In genomic region chr2:227228061-227228667, GRCh38 we compare ENCODE assay signal across 11 cellular contexts.
A peak's percentile ranks its signal among the peaks of the same experiment; 100 is the strongest.
DNase-seq lines count a peak whose midpoint lies in the region; ATAC-seq and TF ChIP-seq lines count a peak whose summit lies in the region.
"Had no signal": no experiment of that assay in that cellular context is flagged by ENCODE, and none has a peak within 500 bp of the region (broad histone marks: within the 10 kb centered on the region; RNA-seq: fewer than 3 reads in every experiment).

No MANE protein-coding gene starts in this region.

- TF ChIP-seq EP300 in tibial nerve (IDR thresholded peaks at IDR 0.05) = no peak

- H3K27me3 ChIP-seq in tibial nerve = peaks cover 0 to 5% of the 10 kb centered on the region in 2 donors
- H3K27me3 ChIP-seq: cardiac muscle cell had no signal

- no peaks in the 10 kb centered on the region for H3K4me1 ChIP-seq in tibial nerve

- H3K36me3 ChIP-seq in tibial nerve = no peaks in the 10 kb centered on the region
- H3K36me3 ChIP-seq: cardiac muscle cell had no signal

- no peak for TF ChIP-seq CTCF in tibial nerve (IDR thresholded peaks at IDR 0.05)

- ATAC-seq in HG02840 (IDR thresholded peaks at IDR 0.05; ENCODE audit: low FRiP score, unreplicated experiment) = no peak

- no peak overlapping the region for H3K27ac ChIP-seq in tibial nerve
- H3K27ac ChIP-seq: cardiac muscle cell had no signal

- peak; percentile 39 for DNase-seq in AG20443 (ENCODE audit: low spot score)
- peak; percentile 38 for DNase-seq in NCI-H1694 treated with DMSO at 0.1 percent for 48 hours (lab: John Stamatoyannopoulos, UW)
- DNase-seq in epidermal melanocyte (ENCODE audit: insufficient read length, low spot score) = peak; percentile 22
- peak; percentile 22 for DNase-seq in mucosa of gallbladder (ENCODE audit: low spot score)
- DNase-seq in effector CD8-positive, alpha-beta T cell (lab: John Stamatoyannopoulos, UW) = no peak
- DNase-seq in activated CD8-positive, alpha-beta memory T cell treated with anti-CD3 and anti-CD28 coated beads, Interleukin-2, amount 50 U/mL, for 4 hours = no peak
- no peak for DNase-seq in tibial nerve (ENCODE audit: low spot score in 2 of 2)
- DNase-seq: activated CD4-positive, alpha-beta T cell treated with anti-CD3 and anti-CD28 coated beads for 48 hours; CD4-positive, CD25-positive, alpha-beta regulatory T cell had no signal

- no peak overlapping the region for H3K4me3 ChIP-seq in tibial nerve
- H3K4me3 ChIP-seq: cardiac muscle cell had no signal

- 50 to 54% methylated on average over 14 of the region's 14 CpGs for WGBS in tibial nerve, 2 donors

- no peaks in the 10 kb centered on the region for H3K9me3 ChIP-seq in tibial nerve

- TF ChIP-seq POLR2A in tibial nerve (IDR thresholded peaks at IDR 0.05) = no peak

Comparison
In these comparisons a context has a peak if more than half of its experiments do, and no peak if none do; other contexts are left out.
1. DNase-seq: peak in AG20443 (single experiment), NCI-H1694 treated with DMSO at 0.1 percent for 48 hours (single experiment), epidermal melanocyte (single experiment) and mucosa of gallbladder (single experiment); none in effector CD8-positive, alpha-beta T cell (single experiment), activated CD8-positive, alpha-beta memory T cell treated with anti-CD3 and anti-CD28 coated beads, Interleukin-2, amount 50 U/mL, for 4 hours (single experiment) and tibial nerve (0 of 2).